In genomic region chr20:57278457-57278856, GRCh38 we compare ENCODE assay signal across 35 cellular contexts. TPM values are rescaled to one million over a fixed set of nuclear protein-coding genes. Genes with fewer than 3 reads are reported as not detected.
"Had no signal": no experiment of that assay in that cellular context is flagged by ENCODE, and none has a peak within 500 bp of the region (broad histone marks: within the 10 kb centered on the region; RNA-seq: fewer than 3 reads in every experiment).

No MANE protein-coding gene starts in this region.

- H3K4me1 ChIP-seq: body of pancreas, breast epithelium had no signal

- FAIRE-seq: astrocyte had no signal

- H3K9me3 ChIP-seq: body of pancreas, breast epithelium, SJCRH30 had no signal

- H3K36me3 ChIP-seq: breast epithelium, SJCRH30, WERI-Rb-1 had no signal

- H3K4me3 ChIP-seq: body of pancreas, breast epithelium, SJCRH30, SK-N-MC had no signal

- DNase-seq: activated CD4-positive, alpha-beta T cell treated with anti-CD3 and anti-CD28 coated beads for 1 hour; activated CD4-positive, alpha-beta T cell treated with anti-CD3 and anti-CD28 coated beads for 48 hours; activated CD4-positive, CD25-positive, alpha-beta regulatory T cell; activated CD8-positive, alpha-beta T cell treated with anti-CD3 and anti-CD28 coated beads for 36 hours; activated gamma-delta T cell; activated naive CD4-positive, alpha-beta T cell treated with Interleukin-2 at 50 U/mL for 16 hours; activated naive CD8-positive, alpha-beta T cell treated with anti-CD3 and anti-CD28 coated beads, Interleukin-2, amount 10 ng/mL, durations not matched to agents 7 days and 5 days; activated T-cell treated with anti-CD3 and anti-CD28 coated beads, Interleukin-2, amount 50 U/mL, for 24 hours; body of pancreas; KG1; MM.1S; MV-4-11; NCI-H1092; NCI-H1436 treated with DMSO at 0.1 percent for 48 hours; NCI-H1694 treated with DMSO at 0.1 percent for 48 hours; NCI-H2029; NCI-H345; NCI-H524 treated with DMSO at 0.1 percent for 48 hours; SHP77; SJCRH30; T1000; WERI-Rb-1 had no signal

- H3K4me1 Mint-ChIP-seq: activated naive CD4-positive, alpha-beta T cell treated with anti-CD3 and anti-CD28 coated beads, Interleukin-2, amount 50 U/mL, for 24 hours; activated naive CD8-positive, alpha-beta T cell treated with anti-CD3 and anti-CD28 coated beads, Interleukin-2, amount 10 ng/mL, durations not matched to agents 7 days and 5 days had no signal

- H3K36me3 Mint-ChIP-seq: activated naive CD4-positive, alpha-beta T cell treated with anti-CD3 and anti-CD28 coated beads, Interleukin-2, amount 50 U/mL, for 24 hours; activated naive CD8-positive, alpha-beta T cell treated with anti-CD3 and anti-CD28 coated beads, Interleukin-2, amount 10 ng/mL, durations not matched to agents 7 days and 5 days had no signal

- H3K27ac Mint-ChIP-seq: activated CD8-positive, alpha-beta T cell treated with anti-CD3 and anti-CD28 coated beads for 36 hours; activated naive CD4-positive, alpha-beta T cell treated with anti-CD3 and anti-CD28 coated beads, Interleukin-2, amount 50 U/mL, for 24 hours; activated naive CD8-positive, alpha-beta T cell treated with anti-CD3 and anti-CD28 coated beads, Interleukin-2, amount 10 ng/mL, durations not matched to agents 7 days and 5 days; activated T-cell treated with anti-CD3 and anti-CD28 coated beads, Interleukin-2, amount 50 U/mL, for 24 hours; activated T-helper 2 cell treated with anti-CD3 and anti-CD28 coated beads, Interferon-gamma antibody, Interleukin-2, Interleukin-4, amounts not matched to agents 10 μg/mL and 5 μg/mL and 100 μg/mL, durations not matched to agents 14 hours and 24 hours and 36 hours had no signal

- H3K4me3 Mint-ChIP-seq: activated CD8-positive, alpha-beta T cell treated with anti-CD3 and anti-CD28 coated beads for 36 hours; activated naive CD4-positive, alpha-beta T cell treated with anti-CD3 and anti-CD28 coated beads, Interleukin-2, amount 50 U/mL, for 24 hours; activated naive CD8-positive, alpha-beta T cell treated with anti-CD3 and anti-CD28 coated beads, Interleukin-2, amount 10 ng/mL, durations not matched to agents 7 days and 5 days; activated T-cell treated with anti-CD3 and anti-CD28 coated beads, Interleukin-2, amount 50 U/mL, for 24 hours had no signal

- H3K9me3 Mint-ChIP-seq: activated CD8-positive, alpha-beta T cell treated with anti-CD3 and anti-CD28 coated beads for 36 hours; activated naive CD4-positive, alpha-beta T cell treated with anti-CD3 and anti-CD28 coated beads, Interleukin-2, amount 50 U/mL, for 24 hours; activated naive CD8-positive, alpha-beta T cell treated with anti-CD3 and anti-CD28 coated beads, Interleukin-2, amount 10 ng/mL, durations not matched to agents 7 days and 5 days; activated T-cell treated with anti-CD3 and anti-CD28 coated beads, Interleukin-2, amount 50 U/mL, for 24 hours; activated T-helper 2 cell treated with anti-CD3 and anti-CD28 coated beads, Interferon-gamma antibody, Interleukin-2, Interleukin-4, amounts not matched to agents 10 μg/mL and 5 μg/mL and 100 μg/mL, durations not matched to agents 14 hours and 24 hours and 36 hours had no signal

- ATAC-seq: activated CD8-positive, alpha-beta T cell treated with anti-CD3 and anti-CD28 coated beads for 36 hours; body of pancreas; Panc1 had no signal

- H3K27ac ChIP-seq: body of pancreas, breast epithelium, SJCRH30, SK-N-MC, WERI-Rb-1 had no signal

RNA-seq across cellular contexts. Expression of gene BMP7, which starts 12.0 kb away (rescaled TPM):
- total RNA-seq: activated CD8-positive, alpha-beta T cell treated with anti-CD3 and anti-CD28 coated beads for 36 hours; activated naive CD8-positive, alpha-beta T cell treated with anti-CD3 and anti-CD28 coated beads, Interleukin-2, amount 10 ng/mL, durations not matched to agents 7 days and 5 days; activated T-helper 2 cell treated with anti-CD3 and anti-CD28 coated beads, Interferon-gamma antibody, Interleukin-2, Interleukin-4, amounts not matched to agents 10 μg/mL and 5 μg/mL and 100 μg/mL, durations not matched to agents 14 hours and 24 hours and 36 hours; LHCN-M2; T-helper 1 cell treated with Interleukin-12 subunit alpha and Interleukin-12 subunit beta and Interleukin-4 antibody, amounts not matched to agents 30 ng/mL and 1 ng/mL, for 36 hours; T-helper 2 cell treated with Interferon-gamma antibody and Interleukin-4, amounts not matched to agents 100 ng/mL and 5 ng/mL, for 36 hours had no signal

RNA-seq across cellular contexts. Expression of gene SPO11, which starts 51.1 kb away (rescaled TPM):
- total RNA-seq: activated CD8-positive, alpha-beta T cell treated with anti-CD3 and anti-CD28 coated beads for 36 hours; activated naive CD8-positive, alpha-beta T cell treated with anti-CD3 and anti-CD28 coated beads, Interleukin-2, amount 10 ng/mL, durations not matched to agents 7 days and 5 days; activated T-helper 2 cell treated with anti-CD3 and anti-CD28 coated beads, Interferon-gamma antibody, Interleukin-2, Interleukin-4, amounts not matched to agents 10 μg/mL and 5 μg/mL and 100 μg/mL, durations not matched to agents 14 hours and 24 hours and 36 hours; astrocyte; body of pancreas; breast epithelium; cardiac septum; LHCN-M2; NCI-H460; RPMI7951; SJCRH30; T-helper 1 cell treated with Interleukin-12 subunit alpha and Interleukin-12 subunit beta and Interleukin-4 antibody, amounts not matched to agents 30 ng/mL and 1 ng/mL, for 36 hours; T-helper 2 cell treated with Interferon-gamma antibody and Interleukin-4, amounts not matched to agents 100 ng/mL and 5 ng/mL, for 36 hours had no signal
- polyA plus RNA-seq: adipose tissue had no signal
